Comparison of ENCODE assay signal across 35 cellular contexts in genomic region chr11:116916872-116917271, GRCh38.
"Had no signal": no experiment of that assay in that cellular context is flagged by ENCODE, and none has a peak within 500 bp of the region (broad histone marks: within the 10 kb centered on the region; RNA-seq: fewer than 3 reads in every experiment).

No MANE protein-coding gene starts in this region.

- H3K27me3 Mint-ChIP-seq: activated CD4-positive, alpha-beta memory T cell treated with anti-CD3 and anti-CD28 coated beads, Interleukin-2, amount 10 ng/mL, durations not matched to agents 7 days and 5 days; activated CD4-positive, alpha-beta T cell treated with anti-CD3 and anti-CD28 coated beads, Interleukin-2, amount 10 ng/mL, durations not matched to agents 24 days and 14 days; activated T-cell treated with anti-CD3 and anti-CD28 coated beads, Interleukin-2, amount 50 U/mL, for 24 hours; activated T-helper 17 cell treated with anti-CD3 and anti-CD28 coated beads, Interleukin-2, amount 50 U/mL, for 72 hours had no signal

- H3K4me1 ChIP-seq: body of pancreas, prostate gland had no signal

- H3K27me3 ChIP-seq: adrenal gland, body of pancreas, esophagus squamous epithelium, heart right ventricle, left lung, neutrophil, ovary, stomach, thyroid gland, upper lobe of left lung, vagina had no signal

- H3K27ac Mint-ChIP-seq: activated CD4-positive, alpha-beta memory T cell treated with anti-CD3 and anti-CD28 coated beads, Interleukin-2, amount 10 ng/mL, durations not matched to agents 7 days and 5 days; activated CD4-positive, alpha-beta T cell treated with anti-CD3 and anti-CD28 coated beads, Interleukin-2, amount 10 ng/mL, durations not matched to agents 24 days and 14 days; activated naive CD4-positive, alpha-beta T cell treated with anti-CD3 and anti-CD28 coated beads, Interleukin-2, amount 50 U/mL, for 72 hours; activated T-cell treated with anti-CD3 and anti-CD28 coated beads, Interleukin-2, amount 50 U/mL, for 24 hours; activated T-helper 17 cell treated with anti-CD3 and anti-CD28 coated beads, Interleukin-2, amount 50 U/mL, for 72 hours; nephron progenitor cell; T-helper 1 cell treated with Interleukin-12 subunit alpha and Interleukin-12 subunit beta and Interleukin-4 antibody, amounts not matched to agents 30 μg/mL and 1 μg/mL, for 36 hours had no signal

- H3K4me3 ChIP-seq: adrenal gland, body of pancreas, esophagus squamous epithelium, heart right ventricle, left lung, lung, ovary, prostate gland, skin epidermis, stomach, thyroid gland, upper lobe of left lung, vagina had no signal

- H3K9me3 ChIP-seq: adrenal gland, body of pancreas, esophagus squamous epithelium, heart right ventricle, left lung, neutrophil, ovary, prostate gland, stomach, thyroid gland, upper lobe of left lung, vagina had no signal

- DNase-seq: activated CD4-positive, alpha-beta memory T cell treated with anti-CD3 and anti-CD28 coated beads, Interleukin-2, amount 10 ng/mL, durations not matched to agents 7 days and 5 days; activated CD4-positive, alpha-beta T cell treated with anti-CD3 and anti-CD28 coated beads, Interleukin-2, amount 10 ng/mL, durations not matched to agents 24 days and 14 days; activated CD4-positive, CD25-positive, alpha-beta regulatory T cell treated with anti-CD3 and anti-CD28 coated beads, Interleukin-2, amount 50 U/mL, for 72 hours; activated CD8-positive, alpha-beta memory T cell treated with anti-CD3 and anti-CD28 coated beads, Interleukin-2, amount 50 U/mL, for 48 hours; activated gamma-delta T cell treated with Interleukin-2 at 50 U/mL for 16 hours; activated T-cell treated with anti-CD3 and anti-CD28 coated beads, Interleukin-2, amount 50 U/mL, for 24 hours; adrenal gland; aorta; body of pancreas; dermis blood vessel endothelial cell; effector CD4-positive, alpha-beta T cell; esophagus squamous epithelium; foreskin melanocyte; heart right ventricle; left lung; nephron progenitor cell; ovary; retina; stimulated activated CD4-positive, alpha-beta T cell treated with anti-CD3 and anti-CD28 coated beads, Interleukin-12 subunit alpha, Interleukin-12 subunit beta, amount 100 ng/mL, for 4 hours; stimulated activated CD4-positive, alpha-beta T cell treated with anti-CD3 and anti-CD28 coated beads, Interleukin-4, amount 100 ng/mL, for 1 hour; stomach; T-helper 9 cell; thyroid gland; upper lobe of left lung had no signal

- ATAC-seq: activated naive CD4-positive, alpha-beta T cell treated with anti-CD3 and anti-CD28 coated beads, Interleukin-2, amount 50 U/mL, for 72 hours; activated T-helper 17 cell treated with anti-CD3 and anti-CD28 coated beads, Interleukin-2, amount 50 U/mL, for 72 hours; body of pancreas; heart right ventricle; left lung; sciatic nerve had no signal

- H3K4me3 Mint-ChIP-seq: activated CD4-positive, alpha-beta memory T cell treated with anti-CD3 and anti-CD28 coated beads, Interleukin-2, amount 10 ng/mL, durations not matched to agents 7 days and 5 days; activated CD4-positive, alpha-beta T cell treated with anti-CD3 and anti-CD28 coated beads, Interleukin-2, amount 10 ng/mL, durations not matched to agents 24 days and 14 days; activated T-cell treated with anti-CD3 and anti-CD28 coated beads, Interleukin-2, amount 50 U/mL, for 24 hours; activated T-helper 17 cell treated with anti-CD3 and anti-CD28 coated beads, Interleukin-2, amount 50 U/mL, for 72 hours; nephron progenitor cell; T-helper 1 cell treated with Interleukin-12 subunit alpha and Interleukin-12 subunit beta and Interleukin-4 antibody, amounts not matched to agents 30 μg/mL and 1 μg/mL, for 36 hours had no signal

- H3K36me3 ChIP-seq: esophagus squamous epithelium, left lung, neutrophil, ovary, prostate gland, thyroid gland, vagina had no signal

- H3K9me3 Mint-ChIP-seq: activated CD4-positive, alpha-beta memory T cell treated with anti-CD3 and anti-CD28 coated beads, Interleukin-2, amount 10 ng/mL, durations not matched to agents 7 days and 5 days; activated CD4-positive, alpha-beta T cell treated with anti-CD3 and anti-CD28 coated beads, Interleukin-2, amount 10 ng/mL, durations not matched to agents 24 days and 14 days; activated naive CD4-positive, alpha-beta T cell treated with anti-CD3 and anti-CD28 coated beads, Interleukin-2, amount 50 U/mL, for 72 hours; activated T-cell treated with anti-CD3 and anti-CD28 coated beads, Interleukin-2, amount 50 U/mL, for 24 hours; activated T-helper 17 cell treated with anti-CD3 and anti-CD28 coated beads, Interleukin-2, amount 50 U/mL, for 72 hours; nephron progenitor cell; T-helper 1 cell treated with Interleukin-12 subunit alpha and Interleukin-12 subunit beta and Interleukin-4 antibody, amounts not matched to agents 30 μg/mL and 1 μg/mL, for 36 hours had no signal

- H3K27ac ChIP-seq: adrenal gland, body of pancreas, epithelial cell of prostate, esophagus squamous epithelium, heart right ventricle, left lung, neutrophil, ovary, prostate gland, skin epidermis, stomach, thyroid gland, upper lobe of left lung, vagina, VCaP had no signal
